Comparison of ENCODE assay signal across 14 cellular contexts in the genomic region with DNA sequence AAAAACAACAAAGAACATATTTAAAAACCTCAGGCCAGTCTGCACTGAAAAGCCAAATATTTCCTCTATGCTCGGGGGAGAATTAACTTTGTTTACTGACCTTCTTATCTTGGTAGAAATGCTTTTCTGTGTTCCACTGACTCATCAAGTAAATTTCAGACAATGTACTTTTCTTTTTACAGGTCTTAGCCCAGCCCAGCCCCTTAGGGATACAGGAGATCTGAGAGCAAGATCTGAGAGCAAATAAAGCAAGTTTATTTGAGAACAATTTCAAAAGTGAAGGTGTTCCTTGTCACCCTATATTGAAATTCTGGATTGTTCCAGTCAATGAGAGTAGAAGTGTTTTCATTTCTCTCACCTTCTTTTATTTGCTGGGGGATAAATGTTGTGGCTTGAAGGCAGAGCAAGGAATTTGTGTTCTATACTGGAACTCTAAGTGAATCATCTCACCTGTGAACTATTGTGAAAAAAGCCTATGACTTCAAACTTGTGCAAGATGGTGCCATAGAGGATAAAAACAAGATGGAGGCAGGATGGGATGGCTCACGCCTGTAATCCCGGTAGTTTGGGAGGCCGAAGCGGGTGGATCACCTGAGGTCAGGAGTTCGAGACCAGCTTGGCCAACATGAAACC. TPM values are rescaled to one million over a fixed set of nuclear protein-coding genes. Genes with fewer than 3 reads are reported as not detected.
DNase-seq lines count a peak whose midpoint lies in the region; ATAC-seq, FAIRE-seq and TF ChIP-seq lines count a peak whose summit lies in the region.
"Had no signal": no experiment of that assay in that cellular context is flagged by ENCODE, and none has a peak within 500 bp of the region (broad histone marks: within the 10 kb centered on the region; RNA-seq: fewer than 3 reads in every experiment).

No MANE protein-coding gene starts in this region.

- TF ChIP-seq CTCF in Calu3 (IDR thresholded peaks at IDR 0.05; ENCODE audit: unreplicated experiment): no peak
- no peak for TF ChIP-seq CTCF in Panc1 (IDR thresholded peaks at IDR 0.05)
- no peak for TF ChIP-seq CTCF in pancreas (IDR thresholded peaks at IDR 0.05)

- FAIRE-seq in pancreas (lab: Jason Lieb, UNC): no peak

- in situ Hi-C loops in Panc1 (cut with HindIII; ENCODE audit: low pct_unique_long_range_greater_than_20kb, low sequenced_read_pairs): no loop called here

- H3K36me3 Mint-ChIP-seq in Calu3 (ENCODE audit: insufficient read depth, unreplicated experiment): peaks cover 61% of the 10 kb centered on the region
- H3K36me3 Mint-ChIP-seq: activated naive CD8-positive, alpha-beta T cell treated with anti-CD3 and anti-CD28 coated beads, Interleukin-2, amount 10 ng/mL, durations not matched to agents 7 days and 5 days had no signal

- peaks cover 91% of the 10 kb centered on the region for H3K4me1 Mint-ChIP-seq in Calu3 (ENCODE audit: low read depth, unreplicated experiment)

- no peak overlapping the region for H3K4me3 ChIP-seq in Panc1 (ENCODE audit: low read depth in 2 of 2, low read length in 2 of 2)
- H3K4me3 ChIP-seq in pancreas: no peak overlapping the region

- H3K9me3 ChIP-seq in Panc1 (ENCODE audit: control insufficient read depth, insufficient read depth, low read depth, low read length) (no peaks in the 10 kb centered on the region), pancreas (no peaks in the 10 kb centered on the region)
- H3K9me3 ChIP-seq: BE2C had no signal

- peak overlapping the region; percentile 92 for H3K27ac Mint-ChIP-seq in Calu3 (ENCODE audit: unreplicated experiment)
- H3K27ac Mint-ChIP-seq: activated CD8-positive, alpha-beta T cell treated with anti-CD3 and anti-CD28 coated beads, Interleukin-2, amount 10 ng/mL, durations not matched to agents 7 days and 5 days; activated naive CD8-positive, alpha-beta T cell treated with anti-CD3 and anti-CD28 coated beads, Interleukin-2, amount 10 ng/mL, durations not matched to agents 7 days and 5 days; H9; T-helper 17 cell had no signal

- no peaks in the 10 kb centered on the region for H3K27me3 ChIP-seq in Panc1 (ENCODE audit: control insufficient read depth, insufficient read depth, low read length)
- no peaks in the 10 kb centered on the region for H3K27me3 ChIP-seq in pancreas

- intact Hi-C loops in Calu3 (cut with micrococcal nuclease; ENCODE audit: unreplicated experiment): loop anchor here (1.0 kb wide), 3 partner anchors 8 to 24 kb away; partner anchors contain the start of gene GPRC5A
- intact Hi-C loops in Panc1 (cut with micrococcal nuclease; ENCODE audit: unreplicated experiment): no loop called here
- intact Hi-C loops in pancreas (cut with DNase I): no loop called here

- CTCF ChIA-PET in Calu3 (lab: Charles Lee) (interaction anchor here (0.6 to 1.6 kb wide), 3 partner anchors 11 to 96 kb away, joined by 3 to 5 read pairs (median 4); no protein-coding TSS in a partner anchor), Panc1 (lab: Charles Lee) (no interaction called here)

- WGBS in pancreas, 2 donors: 76 to 80% methylated on average over 6 of the region's 6 CpGs

- H3K9me3 Mint-ChIP-seq in Calu3 (ENCODE audit: low read depth, unreplicated experiment): no peaks in the 10 kb centered on the region
- H3K9me3 Mint-ChIP-seq: activated naive CD8-positive, alpha-beta T cell treated with anti-CD3 and anti-CD28 coated beads, Interleukin-2, amount 10 ng/mL, durations not matched to agents 7 days and 5 days had no signal

- POLR2A ChIA-PET in Panc1 (lab: Charles Lee): interaction anchor here (0.8 kb wide), 1 partner anchor 11 kb away, joined by 3 read pairs; no protein-coding TSS in a partner anchor

- no peaks in the 10 kb centered on the region for H3K27me3 Mint-ChIP-seq in Calu3 (ENCODE audit: unreplicated experiment)

- BruUV-seq in Calu3 (replicated peaks; lab: Mats Ljungman, UMichigan) (no TSS peak), Panc1 (replicated peaks; lab: Mats Ljungman, UMichigan) (no TSS peak)

- peak overlapping the region; percentile 65 for H3K4me3 Mint-ChIP-seq in Calu3 (ENCODE audit: low read depth, unreplicated experiment)
- H3K4me3 Mint-ChIP-seq: activated CD8-positive, alpha-beta T cell treated with anti-CD3 and anti-CD28 coated beads, Interleukin-2, amount 10 ng/mL, durations not matched to agents 7 days and 5 days; activated naive CD8-positive, alpha-beta T cell treated with anti-CD3 and anti-CD28 coated beads, Interleukin-2, amount 10 ng/mL, durations not matched to agents 7 days and 5 days; H9; T-helper 17 cell had no signal

- no peak for DNase-seq in Calu3
- no peak for DNase-seq in Panc1 (ENCODE audit: low read depth, low spot score)
- DNase-seq in pancreas: no peak
- DNase-seq in activated gamma-delta T cell (lab: John Stamatoyannopoulos, UW): no peak
- no peak for DNase-seq in activated naive CD4-positive, alpha-beta T cell treated with Interleukin-2 at 50 U/mL for 16 hours
- DNase-seq: activated CD8-positive, alpha-beta T cell treated with anti-CD3 and anti-CD28 coated beads, Interleukin-2, amount 10 ng/mL, durations not matched to agents 7 days and 5 days; activated naive CD8-positive, alpha-beta T cell treated with anti-CD3 and anti-CD28 coated beads, Interleukin-2, amount 10 ng/mL, durations not matched to agents 7 days and 5 days; BE2C; H9; stimulated activated naive CD8-positive, alpha-beta T cell treated with anti-CD3 and anti-CD28 coated beads, Interleukin-15, Interleukin-2, amounts not matched to agents 100 U/mL and 50 U/mL, for 24 hours; T-helper 17 cell had no signal

- H3K4me1 ChIP-seq in Panc1 (ENCODE audit: control insufficient read depth, insufficient read depth, low read length) (peaks cover 79% of the 10 kb centered on the region), pancreas (no peaks in the 10 kb centered on the region)
- H3K4me1 ChIP-seq: BE2C had no signal

- peak overlapping the region; percentile 97 for H3K27ac ChIP-seq in Panc1 (ENCODE audit: low read length)
- peak overlapping the region in 2 of 4 donors; percentile 50 to 62 for H3K27ac ChIP-seq in pancreas

- ATAC-seq in Panc1 (peak; percentile 81), esophagus mucosa (peak; percentile 71), pancreas (peak; percentile 48 to 86 (median 76)), HG03139 (IDR thresholded peaks at IDR 0.05; ENCODE audit: unreplicated experiment) (no peak), HG03196 (IDR thresholded peaks at IDR 0.05; ENCODE audit: unreplicated experiment) (no peak)
- ATAC-seq: activated CD8-positive, alpha-beta T cell treated with anti-CD3 and anti-CD28 coated beads, Interleukin-2, amount 10 ng/mL, durations not matched to agents 7 days and 5 days; stimulated activated naive CD8-positive, alpha-beta T cell treated with anti-CD3 and anti-CD28 coated beads, Interleukin-15, Interleukin-2, amounts not matched to agents 100 U/mL and 50 U/mL, for 24 hours; T-helper 17 cell had no signal

- H3K36me3 ChIP-seq in Panc1 (ENCODE audit: control insufficient read depth, insufficient read depth, low read length) (no peaks in the 10 kb centered on the region), pancreas (no peaks in the 10 kb centered on the region)
- H3K36me3 ChIP-seq: BE2C had no signal

RNA-seq across cellular contexts. Expression of gene GPRC5A, which starts 7.9 kb away (rescaled TPM):
- total RNA-seq in Calu3 (2022) (742 and 748 TPM in 2 replicates), Panc1 (2021; ENCODE audit: unreplicated experiment) (648 TPM), esophagus mucosa (11.8 TPM), pancreas (10 to 100 TPM in 1 of 6 donors, 1 to 10 TPM in 5; 1.9 to 11.0 (median 3.6) TPM)
- 548 TPM for polyA plus RNA-seq in Panc1 (2012; ENCODE audit: insufficient read length)
- polyA plus RNA-seq in pancreas: 1 to 10 TPM in 1 of 2 donors, under 1 TPM in 1; 0.96 to 1.1 TPM
- total RNA-seq: activated CD8-positive, alpha-beta T cell treated with anti-CD3 and anti-CD28 coated beads, Interleukin-2, amount 10 ng/mL, durations not matched to agents 7 days and 5 days; activated naive CD8-positive, alpha-beta T cell treated with anti-CD3 and anti-CD28 coated beads, Interleukin-2, amount 10 ng/mL, durations not matched to agents 7 days and 5 days had no signal

Comparison
In these comparisons a context has a peak if more than half of its experiments do, and no peak if none do; other contexts are left out.
1. ATAC-seq: peak in Panc1 (single experiment), esophagus mucosa (single experiment) and pancreas (4 of 4); none in HG03139 (single experiment) and HG03196 (single experiment).
2. RNA of gene GPRC5A, which starts 7.9 kb away (total RNA-seq): 742 to 748 TPM in Calu3 and 648 TPM in Panc1 (single experiment); 11.8 TPM in esophagus mucosa (single experiment) and 1.9 to 11.0 TPM in pancreas; every median in the first group is over 10 times any median in the second.